Comparison of ENCODE assay signal across 17 cellular contexts in the genomic region with DNA sequence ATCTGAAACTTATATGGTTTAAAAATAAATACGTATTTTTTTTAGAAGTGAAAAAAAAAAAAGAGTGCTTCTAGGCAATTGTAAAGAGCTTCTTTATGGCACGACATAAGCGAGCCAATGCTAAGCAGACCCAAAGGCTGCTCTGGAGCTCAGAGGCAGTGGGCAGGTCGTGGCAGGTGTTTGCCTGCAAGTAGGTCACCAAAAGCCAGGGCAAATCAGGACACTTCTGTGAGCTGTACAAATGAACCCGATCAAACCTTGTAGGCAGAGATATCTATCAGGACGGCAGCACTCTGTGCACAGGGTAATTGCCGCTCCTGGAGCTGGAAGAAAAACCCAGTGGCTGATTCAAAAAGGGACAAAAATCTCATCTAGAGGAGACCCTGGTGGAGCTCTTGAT.
DNase-seq lines count a peak whose midpoint lies in the region; ATAC-seq and TF ChIP-seq lines count a peak whose summit lies in the region.
"Had no signal": no experiment of that assay in that cellular context is flagged by ENCODE, and none has a peak within 500 bp of the region (broad histone marks: within the 10 kb centered on the region; RNA-seq: fewer than 3 reads in every experiment).

No MANE protein-coding gene starts in this region.

- H3K4me2 ChIP-seq in parathyroid adenoma (ENCODE audit: low read length), result peak overlapping the region; percentile 29

- no peak overlapping the region for H3K9ac ChIP-seq in parathyroid adenoma

- H3K36me3 ChIP-seq in parathyroid adenoma (ENCODE audit: control insufficient read depth, insufficient read depth, low read length), result no peaks in the 10 kb centered on the region
- H3K36me3 ChIP-seq: SJSA1 had no signal

- ATAC-seq in Right ventricle myocardium superior (ENCODE audit: poor library complexity), result no peak
- ATAC-seq: GM12878, K562 had no signal

- H2AFZ ChIP-seq in parathyroid adenoma, result peak overlapping the region; percentile 5

- H3K4me1 ChIP-seq in parathyroid adenoma, result peaks cover 9% of the 10 kb centered on the region
- H3K4me1 ChIP-seq: SJSA1 had no signal

- no peak overlapping the region for H3K4me3 ChIP-seq in parathyroid adenoma (ENCODE audit: low read depth, low read length)
- H3K4me3 ChIP-seq: GM12878, K562, SJSA1 had no signal

- DNase-seq in DMS79 (lab: John Stamatoyannopoulos, UW) (peak; percentile 79), NCI-H187 (lab: John Stamatoyannopoulos, UW) (peak; percentile 85), NCI-H2196 (lab: John Stamatoyannopoulos, UW; ENCODE audit: unreplicated experiment) (peak; percentile 43), DMS114 treated with DMSO at 0.1 percent for 48 hours (lab: John Stamatoyannopoulos, UW; ENCODE audit: unreplicated experiment) (no peak), SIG-M5 (lab: John Stamatoyannopoulos, UW) (no peak), Right ventricle myocardium superior (no peak)
- DNase-seq: GOT3, NCI-H345, NCI-H526, OCI-M1, T-helper 2 cell had no signal

- no peaks in the 10 kb centered on the region for H3K9me3 ChIP-seq in parathyroid adenoma (ENCODE audit: control insufficient read depth, low read length)

- H3K27ac ChIP-seq in parathyroid adenoma, result no peak overlapping the region
- H3K27ac ChIP-seq: C4-2B, RWPE1, SJSA1 had no signal

- intact Hi-C loops in Right ventricle myocardium superior (cut with DNase I), result no loop called here

- H3K27me3 ChIP-seq in parathyroid adenoma (ENCODE audit: control insufficient read depth, insufficient read depth, low read length), result no peaks in the 10 kb centered on the region
- H3K27me3 ChIP-seq: SJSA1 had no signal

- no peaks in the 10 kb centered on the region for H3K79me2 ChIP-seq in parathyroid adenoma

- no peak for TF ChIP-seq CTCF in parathyroid adenoma (IDR thresholded peaks at IDR 0.05)

Comparison
In these comparisons a context has a peak if more than half of its experiments do, and no peak if none do; other contexts are left out.
1. DNase-seq: peak in DMS79 (single experiment), NCI-H187 (2 of 2) and NCI-H2196 (single experiment); none in DMS114 treated with DMSO at 0.1 percent for 48 hours (single experiment), SIG-M5 (single experiment) and Right ventricle myocardium superior (single experiment).